Comparison of ENCODE assay signal across 7 cellular contexts in genomic region chr12:26878661-26879119, GRCh38. TPM values are rescaled to one million over a fixed set of nuclear protein-coding genes. Genes with fewer than 3 reads are reported as not detected.
DNase-seq lines count a peak whose midpoint lies in the region; ATAC-seq and TF ChIP-seq lines count a peak whose summit lies in the region.

No MANE protein-coding gene starts in this region.

- peaks cover 49% of the 10 kb centered on the region for H3K9me3 Mint-ChIP-seq in nephron progenitor cell

- peaks cover 7% of the 10 kb centered on the region for H3K27me3 Mint-ChIP-seq in nephron progenitor cell (ENCODE audit: low read depth, poor library complexity)

- no peak overlapping the region for H3K27ac Mint-ChIP-seq in nephron progenitor cell

- H3K4me3 Mint-ChIP-seq in nephron progenitor cell, result no peak overlapping the region

- TF ChIP-seq CTCF in astrocyte of the spinal cord (IDR thresholded peaks at IDR 0.05; ENCODE audit: low read depth, low read length) (no peak), nephron progenitor cell (IDR thresholded peaks at IDR 0.05) (no peak)

- H3K4me3 ChIP-seq in astrocyte of the spinal cord (ENCODE audit: low read depth, low read length), result no peak overlapping the region

- H3K4me1 Mint-ChIP-seq in nephron progenitor cell, result peaks cover 34% of the 10 kb centered on the region

- peak; percentile 91 for DNase-seq in NCI-H1092 (lab: John Stamatoyannopoulos, UW)
- DNase-seq in astrocyte of the spinal cord (ENCODE audit: low read depth, low spot score), result peak; percentile 24
- peak; percentile 81 to 89 for DNase-seq in lung microvascular endothelial cell (ENCODE audit: low read depth in 2 of 2)
- DNase-seq in nephron progenitor cell, result no peak

- ATAC-seq in GM19468 (IDR thresholded peaks at IDR 0.05; ENCODE audit: extremely low read depth, unreplicated experiment) (peak; percentile 81), GM21737 (IDR thresholded peaks at IDR 0.05; ENCODE audit: unreplicated experiment) (no peak), GM21526 (IDR thresholded peaks at IDR 0.05; ENCODE audit: low FRiP score, unreplicated experiment) (no peak)

- peaks cover 24% of the 10 kb centered on the region for H3K36me3 Mint-ChIP-seq in nephron progenitor cell (ENCODE audit: low read depth)

- in situ Hi-C loops in astrocyte of the spinal cord (cut with HindIII; ENCODE audit: low sequenced_read_pairs), result no loop called here

RNA-seq across cellular contexts. Expression of gene ITPR2, which starts 45.7 kb away (rescaled TPM):
- total RNA-seq in lung microvascular endothelial cell, result 14.5 and 31.8 TPM in 2 replicates

RNA-seq across cellular contexts. Expression of gene INTS13, which starts 59.1 kb away (rescaled TPM):
- total RNA-seq in lung microvascular endothelial cell, result 17.3 and 17.7 TPM in 2 replicates

RNA-seq across cellular contexts. Expression of gene FGFR1OP2, which starts 59.6 kb away (rescaled TPM):
- total RNA-seq in lung microvascular endothelial cell, result 40.8 and 102 TPM in 2 replicates
